25 cellular contexts compared by ENCODE assay signal in genomic region chr9:8224381-8224791, GRCh38.
DNase-seq lines count a peak whose midpoint lies in the region; ATAC-seq, FAIRE-seq and TF ChIP-seq lines count a peak whose summit lies in the region.
"Had no signal": no experiment of that assay in that cellular context is flagged by ENCODE, and none has a peak within 500 bp of the region (broad histone marks: within the 10 kb centered on the region; RNA-seq: fewer than 3 reads in every experiment).

No MANE protein-coding gene starts in this region.

- peak; percentile 7 for DNase-seq in H54 (ENCODE audit: insufficient read length, low spot score)
- peak; percentile 94 for DNase-seq in NCI-H69 (lab: John Stamatoyannopoulos, UW)
- peak; percentile 98 for DNase-seq in fibroblast of mammary gland (ENCODE audit: low read depth)
- peak; percentile 90 for DNase-seq in skeletal muscle cell (ENCODE audit: low read depth)
- DNase-seq in middle frontal gyrus (ENCODE audit: extremely low spot score, low spot score): no peak
- DNase-seq in NCI-H187 (lab: John Stamatoyannopoulos, UW): no peak
- DNase-seq in activated T-cell treated with anti-CD3 and anti-CD28 coated beads, Interleukin-2, amount 50 U/mL, for 72 hours: no peak
- DNase-seq: activated CD4-positive, alpha-beta T cell treated with anti-CD3 and anti-CD28 coated beads for 36 hours; activated naive CD4-positive, alpha-beta T cell treated with anti-CD3 and anti-CD28 coated beads, Interleukin-2, amount 10 ng/mL, durations not matched to agents 7 days and 5 days; activated T-cell treated with anti-CD3 and anti-CD28 coated beads, Interleukin-2, amount 50 U/mL, for 24 hours; anterior cingulate cortex; CD4-positive, CD25-positive, alpha-beta regulatory T cell; gastrocnemius medialis; H7; hippocampal formation; immature natural killer cell; left lung; naive thymus-derived CD4-positive, alpha-beta T cell; NCI-H2081 treated with DMSO at 0.1 percent for 48 hours; NCI-H510A treated with DMSO at 0.1 percent for 48 hours; uterus had no signal

- no peak overlapping the region for H3K4me3 ChIP-seq in fibroblast of mammary gland (ENCODE audit: control insufficient read depth, low read depth, low read length)
- no peak overlapping the region for H3K4me3 ChIP-seq in skeletal muscle cell (ENCODE audit: low read depth, low read length)
- H3K4me3 ChIP-seq: gastrocnemius medialis, left lung, uterus had no signal

- ATAC-seq in activated T-cell treated with anti-CD3 and anti-CD28 coated beads, Interleukin-2, amount 50 U/mL, for 72 hours (replicated peaks in 1 of 2): no peak
- ATAC-seq: activated CD4-positive, alpha-beta T cell treated with anti-CD3 and anti-CD28 coated beads for 36 hours; gastrocnemius medialis; left lung; naive thymus-derived CD4-positive, alpha-beta T cell had no signal

- H3K27me3 Mint-ChIP-seq in activated T-cell treated with anti-CD3 and anti-CD28 coated beads, Interleukin-2, amount 50 U/mL, for 72 hours (ENCODE audit: low read depth): no peaks in the 10 kb centered on the region
- H3K27me3 Mint-ChIP-seq: activated CD4-positive, alpha-beta T cell treated with anti-CD3 and anti-CD28 coated beads for 36 hours; activated naive CD4-positive, alpha-beta T cell treated with anti-CD3 and anti-CD28 coated beads, Interleukin-2, amount 10 ng/mL, durations not matched to agents 7 days and 5 days; activated T-cell treated with anti-CD3 and anti-CD28 coated beads, Interleukin-2, amount 50 U/mL, for 24 hours; central memory CD8-positive, alpha-beta T cell; IgD-negative memory B cell had no signal

- no peaks in the 10 kb centered on the region for H3K9me3 Mint-ChIP-seq in activated T-cell treated with anti-CD3 and anti-CD28 coated beads, Interleukin-2, amount 50 U/mL, for 72 hours
- H3K9me3 Mint-ChIP-seq: activated naive CD4-positive, alpha-beta T cell treated with anti-CD3 and anti-CD28 coated beads, Interleukin-2, amount 10 ng/mL, durations not matched to agents 7 days and 5 days; activated T-cell treated with anti-CD3 and anti-CD28 coated beads, Interleukin-2, amount 50 U/mL, for 24 hours; central memory CD8-positive, alpha-beta T cell; IgD-negative memory B cell; immature natural killer cell had no signal

- TF ChIP-seq CTCF in fibroblast of mammary gland (conservative IDR thresholded peaks at IDR 0.05; ENCODE audit: control insufficient read depth, insufficient read depth, low read depth, low read length): no peak

- peak; percentile 97 for FAIRE-seq in H54 (lab: Jason Lieb, UNC)
- FAIRE-seq: RCC 7860 had no signal

- H3K4me1 Mint-ChIP-seq in activated T-cell treated with anti-CD3 and anti-CD28 coated beads, Interleukin-2, amount 50 U/mL, for 72 hours (ENCODE audit: low read depth): no peaks in the 10 kb centered on the region
- H3K4me1 Mint-ChIP-seq: activated CD4-positive, alpha-beta T cell treated with anti-CD3 and anti-CD28 coated beads for 36 hours; activated naive CD4-positive, alpha-beta T cell treated with anti-CD3 and anti-CD28 coated beads, Interleukin-2, amount 10 ng/mL, durations not matched to agents 7 days and 5 days; CD4-positive, CD25-positive, alpha-beta regulatory T cell; central memory CD8-positive, alpha-beta T cell; immature natural killer cell; naive thymus-derived CD4-positive, alpha-beta T cell had no signal

- H3K36me3 Mint-ChIP-seq in activated T-cell treated with anti-CD3 and anti-CD28 coated beads, Interleukin-2, amount 50 U/mL, for 72 hours (ENCODE audit: insufficient read depth in 2 of 2): no peaks in the 10 kb centered on the region
- H3K36me3 Mint-ChIP-seq: activated naive CD4-positive, alpha-beta T cell treated with anti-CD3 and anti-CD28 coated beads, Interleukin-2, amount 10 ng/mL, durations not matched to agents 7 days and 5 days; CD4-positive, CD25-positive, alpha-beta regulatory T cell; IgD-negative memory B cell; immature natural killer cell; naive thymus-derived CD4-positive, alpha-beta T cell had no signal

- H3K27ac Mint-ChIP-seq in activated T-cell treated with anti-CD3 and anti-CD28 coated beads, Interleukin-2, amount 50 U/mL, for 72 hours: no peak overlapping the region
- H3K27ac Mint-ChIP-seq: activated CD4-positive, alpha-beta T cell treated with anti-CD3 and anti-CD28 coated beads for 36 hours; activated naive CD4-positive, alpha-beta T cell treated with anti-CD3 and anti-CD28 coated beads, Interleukin-2, amount 10 ng/mL, durations not matched to agents 7 days and 5 days; activated T-cell treated with anti-CD3 and anti-CD28 coated beads, Interleukin-2, amount 50 U/mL, for 24 hours; CD4-positive, CD25-positive, alpha-beta regulatory T cell; IgD-negative memory B cell; immature natural killer cell; naive thymus-derived CD4-positive, alpha-beta T cell; T-helper 1 cell treated with Interleukin-12 subunit alpha and Interleukin-12 subunit beta and Interleukin-4 antibody, amounts not matched to agents 30 μg/mL and 1 μg/mL, for 36 hours had no signal

- no peak overlapping the region for H3K4me3 Mint-ChIP-seq in activated T-cell treated with anti-CD3 and anti-CD28 coated beads, Interleukin-2, amount 50 U/mL, for 72 hours
- H3K4me3 Mint-ChIP-seq: activated CD4-positive, alpha-beta T cell treated with anti-CD3 and anti-CD28 coated beads for 36 hours; activated naive CD4-positive, alpha-beta T cell treated with anti-CD3 and anti-CD28 coated beads, Interleukin-2, amount 10 ng/mL, durations not matched to agents 7 days and 5 days; activated T-cell treated with anti-CD3 and anti-CD28 coated beads, Interleukin-2, amount 50 U/mL, for 24 hours; CD4-positive, CD25-positive, alpha-beta regulatory T cell; central memory CD8-positive, alpha-beta T cell; IgD-negative memory B cell; immature natural killer cell; naive thymus-derived CD4-positive, alpha-beta T cell; T-helper 1 cell treated with Interleukin-12 subunit alpha and Interleukin-12 subunit beta and Interleukin-4 antibody, amounts not matched to agents 30 μg/mL and 1 μg/mL, for 36 hours had no signal

- TF ChIP-seq POLR2A in H54 (IDR thresholded peaks at IDR 0.05; ENCODE audit: low read depth, low read length): no peak

Comparison
In these comparisons a context has a peak if more than half of its experiments do, and no peak if none do; other contexts are left out.
1. DNase-seq: peak in H54 (single experiment), NCI-H69 (single experiment), fibroblast of mammary gland (single experiment) and skeletal muscle cell (single experiment); none in middle frontal gyrus (single experiment), NCI-H187 (0 of 2) and activated T-cell treated with anti-CD3 and anti-CD28 coated beads, Interleukin-2, amount 50 U/mL, for 72 hours (0 of 2).